ENCODE assay signal across 1 cellular context in the genomic region with DNA sequence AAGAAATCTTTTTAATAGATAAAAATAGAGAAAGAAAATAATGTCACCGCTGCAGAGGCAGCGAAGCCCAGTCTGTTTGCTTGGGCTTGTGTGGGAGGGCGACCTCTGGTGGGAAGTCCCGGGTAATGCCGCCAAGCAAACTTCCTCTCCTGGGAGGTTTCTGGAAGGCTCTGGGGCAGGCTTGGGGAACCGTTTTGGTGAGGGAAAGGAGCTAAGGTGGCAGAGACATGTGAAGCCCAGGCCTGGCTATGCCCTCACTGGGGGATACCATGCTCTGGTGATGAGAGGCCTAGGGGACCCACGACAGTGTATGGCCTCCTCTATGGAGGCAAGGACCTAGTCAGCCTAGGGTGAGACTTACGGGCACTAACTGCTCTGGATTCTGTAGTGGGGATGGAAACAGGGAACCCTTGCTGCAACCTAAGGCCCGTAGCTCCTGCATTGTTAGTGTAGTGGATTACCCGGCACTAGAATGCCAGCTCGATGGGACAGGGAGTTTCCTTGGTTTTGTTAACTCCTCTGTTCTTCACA.
TF ChIP-seq lines count a peak whose summit lies in the region.

No MANE protein-coding gene starts in this region.

TF ChIP-seq in SK-N-SH, 30 proteins besides CTCF, POLR2A, EP300 and RAD21 (continued from another document):
- TF ChIP-seq, protein P1, sequence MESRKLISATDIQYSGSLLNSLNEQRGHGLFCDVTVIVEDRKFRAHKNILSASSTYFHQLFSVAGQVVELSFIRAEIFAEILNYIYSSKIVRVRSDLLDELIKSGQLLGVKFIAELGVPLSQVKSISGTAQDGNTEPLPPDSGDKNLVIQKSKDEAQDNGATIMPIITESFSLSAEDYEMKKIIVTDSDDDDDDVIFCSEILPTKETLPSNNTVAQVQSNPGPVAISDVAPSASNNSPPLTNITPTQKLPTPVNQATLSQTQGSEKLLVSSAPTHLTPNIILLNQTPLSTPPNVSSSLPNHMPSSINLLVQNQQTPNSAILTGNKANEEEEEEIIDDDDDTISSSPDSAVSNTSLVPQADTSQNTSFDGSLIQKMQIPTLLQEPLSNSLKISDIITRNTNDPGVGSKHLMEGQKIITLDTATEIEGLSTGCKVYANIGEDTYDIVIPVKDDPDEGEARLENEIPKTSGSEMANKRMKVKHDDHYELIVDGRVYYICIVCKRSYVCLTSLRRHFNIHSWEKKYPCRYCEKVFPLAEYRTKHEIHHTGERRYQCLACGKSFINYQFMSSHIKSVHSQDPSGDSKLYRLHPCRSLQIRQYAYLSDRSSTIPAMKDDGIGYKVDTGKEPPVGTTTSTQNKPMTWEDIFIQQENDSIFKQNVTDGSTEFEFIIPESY (IDR thresholded peaks at IDR 0.05; ENCODE audit: borderline replicate concordance, low read depth): no peak
- no peak for TF ChIP-seq FOXM1 (IDR thresholded peaks at IDR 0.05; ENCODE audit: low read depth)
TF ChIP-seq in SK-N-SH: peak in this region for 3.
